ENCODE assay signal across 24 cellular contexts in the genomic region with DNA sequence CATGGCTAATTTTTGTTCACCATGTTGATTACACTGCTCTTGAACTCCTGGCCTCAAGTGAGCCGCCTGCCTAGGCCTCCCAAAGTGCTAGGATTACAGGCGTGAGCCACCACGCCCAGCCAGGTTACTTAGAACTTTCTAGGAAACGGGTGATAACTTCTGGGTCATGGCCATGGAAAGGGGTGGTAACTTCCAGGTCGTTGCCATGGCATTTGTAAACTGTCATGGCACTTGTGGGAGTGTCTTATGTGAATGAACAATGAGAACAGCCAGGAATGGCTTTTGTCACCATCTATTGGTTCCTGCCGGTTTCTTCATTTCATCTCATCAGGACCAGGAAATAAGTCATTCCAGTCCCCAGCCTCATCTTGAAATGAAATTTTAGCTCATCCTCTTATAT.
"Had no signal": no experiment of that assay in that cellular context is flagged by ENCODE, and none has a peak within 500 bp of the region (broad histone marks: within the 10 kb centered on the region; RNA-seq: fewer than 3 reads in every experiment).

No MANE protein-coding gene starts in this region.

- H3K4me1 ChIP-seq: gastrocnemius medialis, heart right ventricle, left lung, lower lobe of right lung, psoas muscle, spleen, testis had no signal

- ATAC-seq: esophagus mucosa; gastrocnemius medialis; heart right ventricle; left lung; lower lobe of right lung; psoas muscle; sciatic nerve; stimulated activated memory B cell treated with anti-CD40 and anti-IgM and Interleukin-4, amounts not matched to agents 10 μg/mL and 1 μg/mL and 100 μg/mL, for 72 hours had no signal

- FAIRE-seq: endometrium had no signal

- H3K4me3 Mint-ChIP-seq: memory B cell; naive B cell; nephron; stimulated activated memory B cell treated with anti-CD40 and anti-IgM and Interleukin-4, amounts not matched to agents 10 μg/mL and 1 μg/mL and 100 μg/mL, for 72 hours; stimulated activated naive CD8-positive, alpha-beta T cell treated with anti-CD3 and anti-CD28 coated beads, Interleukin-15, Interleukin-2, amounts not matched to agents 100 ng/mL and 50 ng/mL, for 24 hours had no signal

- H3K4me1 Mint-ChIP-seq: memory B cell; naive B cell; stimulated activated memory B cell treated with anti-CD40 and anti-IgM and Interleukin-4, amounts not matched to agents 10 μg/mL and 1 μg/mL and 100 μg/mL, for 72 hours had no signal

- DNase-seq: effector memory CD4-positive, alpha-beta T cell; gastrocnemius medialis; heart right ventricle; hypothalamus; islet precursor cell; left lung; lower lobe of right lung; naive B cell; psoas muscle; retina; spleen; stimulated activated CD4-positive, alpha-beta T cell treated with anti-CD3 and anti-CD28 coated beads, Interleukin-15, amount 100 ng/mL, for 24 hours; stimulated activated CD4-positive, alpha-beta T cell treated with anti-CD3 and anti-CD28 coated beads, Interleukin-1b, Interleukin-23, amount 100 ng/mL, for 48 hours; stimulated activated CD4-positive, alpha-beta T cell treated with anti-CD3 and anti-CD28 coated beads, Interleukin-4, amount 100 ng/mL, for 24 hours; testis; transverse colon had no signal

- H3K9me3 Mint-ChIP-seq: memory B cell; naive B cell; nephron; stimulated activated memory B cell treated with anti-CD40 and anti-IgM and Interleukin-4, amounts not matched to agents 10 μg/mL and 1 μg/mL and 100 μg/mL, for 72 hours; stimulated activated naive CD8-positive, alpha-beta T cell treated with anti-CD3 and anti-CD28 coated beads, Interleukin-15, Interleukin-2, amounts not matched to agents 100 ng/mL and 50 ng/mL, for 24 hours had no signal

- H3K4me3 ChIP-seq: gastrocnemius medialis, heart right ventricle, left lung, lower lobe of right lung, psoas muscle, spleen, testis, transverse colon had no signal

- H3K27ac ChIP-seq: gastrocnemius medialis, heart right ventricle, left lung, lower lobe of right lung, neutrophil, psoas muscle, spleen, testis, transverse colon had no signal

- H3K27ac Mint-ChIP-seq: memory B cell; naive B cell; stimulated activated memory B cell treated with anti-CD40 and anti-IgM and Interleukin-4, amounts not matched to agents 10 μg/mL and 1 μg/mL and 100 μg/mL, for 72 hours; stimulated activated naive CD8-positive, alpha-beta T cell treated with anti-CD3 and anti-CD28 coated beads, Interleukin-15, Interleukin-2, amounts not matched to agents 100 ng/mL and 50 ng/mL, for 24 hours had no signal

- H3K9me3 ChIP-seq: gastrocnemius medialis, heart right ventricle, left lung, lower lobe of right lung, neutrophil, psoas muscle, spleen, testis, transverse colon had no signal

- H3K36me3 Mint-ChIP-seq: memory B cell; naive B cell; stimulated activated memory B cell treated with anti-CD40 and anti-IgM and Interleukin-4, amounts not matched to agents 10 μg/mL and 1 μg/mL and 100 μg/mL, for 72 hours had no signal

- H3K27me3 ChIP-seq: gastrocnemius medialis, heart right ventricle, left lung, neutrophil, spleen, testis, transverse colon had no signal

- H3K36me3 ChIP-seq: gastrocnemius medialis, heart right ventricle, left lung, lower lobe of right lung, neutrophil, spleen, transverse colon had no signal

- H3K27me3 Mint-ChIP-seq: stimulated activated naive CD8-positive, alpha-beta T cell treated with anti-CD3 and anti-CD28 coated beads, Interleukin-15, Interleukin-2, amounts not matched to agents 100 ng/mL and 50 ng/mL, for 24 hours had no signal
